Comparison of ENCODE assay signal across 8 cellular contexts in the genomic region with DNA sequence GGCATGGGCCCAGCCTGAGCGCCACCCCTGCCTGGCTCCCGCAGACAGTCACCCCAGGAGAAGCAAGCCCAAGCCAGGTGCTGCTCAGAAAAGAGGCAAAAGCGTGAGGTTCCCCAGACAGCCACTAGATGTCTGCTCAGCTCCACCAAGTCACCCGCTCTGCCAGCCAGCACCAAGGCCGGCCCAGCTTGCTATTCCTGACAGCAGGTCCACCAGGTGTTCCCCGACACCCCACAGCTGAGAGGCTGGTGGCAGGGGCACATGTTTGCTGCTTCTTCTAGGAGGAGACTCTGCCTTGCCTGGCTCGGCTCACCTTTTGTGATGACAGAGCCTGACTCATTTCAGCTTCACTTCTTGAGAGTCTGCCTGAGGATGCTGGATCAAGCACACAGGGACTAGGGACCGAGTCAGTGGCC.
DNase-seq lines count a peak whose midpoint lies in the region; ATAC-seq and TF ChIP-seq lines count a peak whose summit lies in the region.

No MANE protein-coding gene starts in this region.

- peak; percentile 79 for TF ChIP-seq CTCF in GM12865 (IDR thresholded peaks at IDR 0.05; ENCODE audit: insufficient read depth, low read depth, low read length, missing control alignments)
- peak; percentile 78 for TF ChIP-seq CTCF in HFFc6 (IDR thresholded peaks at IDR 0.05)
- peak; percentile 10 for TF ChIP-seq CTCF in lung (IDR thresholded peaks at IDR 0.05; ENCODE audit: control extremely low read depth, extremely low read depth)
- TF ChIP-seq CTCF in upper lobe of left lung (IDR thresholded peaks at IDR 0.05), result peak in 5 of 6 experiments; percentile 38 to 66 (median 61)

- H3K36me3 ChIP-seq in lung (ENCODE audit: control insufficient read depth in 2 of 2, insufficient read depth in 2 of 2, low read length in 2 of 2), result peaks cover 0 to 1% of the 10 kb centered on the region in 2 donors
- peaks cover 0 to 3% (median 1%) of the 10 kb centered on the region in 4 donors for H3K36me3 ChIP-seq in upper lobe of left lung

- 74 to 80% methylated on average over 8 of the region's 8 CpGs for WGBS in lung, 2 donors
- WGBS in upper lobe of left lung, 2 donors, result 68 to 100% methylated on average over 3 to 8 of the region's 8 CpGs

- H3K4me1 Mint-ChIP-seq in HFFc6 (ENCODE audit: low read depth), result peaks cover 8% of the 10 kb centered on the region

- H3K36me3 Mint-ChIP-seq in HFFc6 (ENCODE audit: low read depth), result no peaks in the 10 kb centered on the region; the same call in 1 of the 2 replicates

- H3K27ac Mint-ChIP-seq in HFFc6, result no peak overlapping the region

- H3K9me3 ChIP-seq in lung (ENCODE audit: control insufficient read depth in 2 of 2, insufficient read depth in 1 of 2, low read length in 1 of 2) (no peaks in the 10 kb centered on the region), upper lobe of left lung (no peaks in the 10 kb centered on the region)

- H3K4me3 Mint-ChIP-seq in HFFc6, result no peak overlapping the region

- H3K4me3 ChIP-seq in GM12865 (ENCODE audit: low read depth, low read length) (no peak overlapping the region), lung (no peak overlapping the region), upper lobe of left lung (no peak overlapping the region)

- H3K4me1 ChIP-seq in lung (ENCODE audit: control insufficient read depth in 2 of 2, insufficient read depth in 2 of 2, low read length in 2 of 2) (peaks cover 0 to 5% of the 10 kb centered on the region in 2 donors), upper lobe of left lung (peaks cover 0 to 6% (median 3%) of the 10 kb centered on the region in 4 donors)

- no peaks in the 10 kb centered on the region for H3K27me3 ChIP-seq in lung (ENCODE audit: control insufficient read depth, insufficient read depth)
- no peaks in the 10 kb centered on the region for H3K27me3 ChIP-seq in upper lobe of left lung

- H3K27me3 Mint-ChIP-seq in HFFc6 (ENCODE audit: insufficient read depth), result peaks cover 29% of the 10 kb centered on the region

- ATAC-seq in lung (ENCODE audit: insufficient read depth, low FRiP score) (peak; percentile 10), upper lobe of left lung (ENCODE audit: low FRiP score in 2 of 2) (peak in 1 of 2 donors; percentile 42)

- H3K9me3 Mint-ChIP-seq in HFFc6, result no peaks in the 10 kb centered on the region

- peak; percentile 71 for DNase-seq in A172 (ENCODE audit: low spot score)
- DNase-seq in GM12865 (ENCODE audit: low read depth), result peak; percentile 75
- peak; percentile 50 for DNase-seq in HFFc6
- DNase-seq in NCI-H1092 treated with DMSO at 0.1 percent for 48 hours (lab: John Stamatoyannopoulos, UW), result peak; percentile 69
- peak; percentile 80 for DNase-seq in SW480 (ENCODE audit: low spot score)
- DNase-seq in ecto neural progenitor cell (ENCODE audit: low spot score), result peak; percentile 83
- peak; percentile 42 for DNase-seq in lung (ENCODE audit: low spot score)
- peak; percentile 59 to 78 for DNase-seq in upper lobe of left lung

- no peak for TF ChIP-seq POLR2A in upper lobe of left lung (IDR thresholded peaks at IDR 0.05)

- H3K27ac ChIP-seq in lung (ENCODE audit: low read depth in 1 of 2, low read length in 1 of 2) (no peak overlapping the region), upper lobe of left lung (no peak overlapping the region)

- no peak for TF ChIP-seq EP300 in upper lobe of left lung (IDR thresholded peaks at IDR 0.05)

Comparison
In these comparisons a context has a peak if more than half of its experiments do, and no peak if none do; other contexts are left out.
1. CTCF ChIP-seq: peak in every context shown above with its lines; median percentile 79 in GM12865; 78 in HFFc6; 61 in upper lobe of left lung; 10 in lung.